8 cellular contexts compared by ENCODE assay signal in genomic region chr4:110196206-110196870, GRCh38. TPM values are rescaled to one million over a fixed set of nuclear protein-coding genes. Genes with fewer than 3 reads are reported as not detected.
DNase-seq lines count a peak whose midpoint lies in the region; ATAC-seq, FAIRE-seq and TF ChIP-seq lines count a peak whose summit lies in the region.

No MANE protein-coding gene starts in this region.

- no TSS peak for BruUV-seq in PC-3 (replicated peaks; lab: Mats Ljungman, UMichigan)

- peak overlapping the region; percentile 99 for H2AFZ ChIP-seq in PC-3 (ENCODE audit: low read length)
- H2AFZ ChIP-seq in neuron (ENCODE audit: low read depth, low read length), result no peak overlapping the region

- DNase-seq in AG09309 (ENCODE audit: low read depth), result no peak
- DNase-seq in PC-3, result peak; percentile 30
- peak; percentile 12 for DNase-seq in activated gamma-delta T cell treated with anti-CD3 and anti-CD28 coated beads, Interleukin-2, amount 50 U/mL, for 16 hours (ENCODE audit: low read depth)
- DNase-seq in frontal cortex (ENCODE audit: low spot score in 2 of 2), result peak; percentile 33 to 64
- DNase-seq in type B pancreatic cell (ENCODE audit: extremely low spot score, unreplicated experiment), result peak; percentile 75

- H3K27me3 ChIP-seq in PC-3 (ENCODE audit: low read length) (no peaks in the 10 kb centered on the region), neuron (ENCODE audit: insufficient read depth, low read length) (no peaks in the 10 kb centered on the region)

- H3K4me1 Mint-ChIP-seq in type B pancreatic cell (ENCODE audit: unreplicated experiment), result peaks cover 21% of the 10 kb centered on the region

- peaks cover 17% of the 10 kb centered on the region for H3K79me2 ChIP-seq in PC-3 (ENCODE audit: low read length)

- peak overlapping the region; percentile 85 for H3K4me2 ChIP-seq in PC-3 (ENCODE audit: low read length)

- CTCF ChIA-PET in PC-3 (lab: Charles Lee), result interaction anchor here (0.9 kb wide), 1 partner anchor 147 kb away, joined by 3 read pairs; no protein-coding TSS in a partner anchor

- intact Hi-C loops in PC-3 (cut with micrococcal nuclease), result loop anchor here (5.0 kb wide), 5 partner anchors 34 to 321 kb away; no protein-coding TSS in a partner anchor

- H3K36me3 Mint-ChIP-seq in type B pancreatic cell, result peaks cover 3% of the 10 kb centered on the region

- H3K4me1 ChIP-seq in PC-3 (ENCODE audit: insufficient read depth, low read length) (peaks cover 5% of the 10 kb centered on the region; the same call in 1 of the 2 replicates), neuron (ENCODE audit: insufficient read depth, low read length) (peaks cover 39% of the 10 kb centered on the region)

- H3F3A ChIP-seq in PC-3 (ENCODE audit: low read length, unreplicated experiment), result no peaks in the 10 kb centered on the region

- no peaks in the 10 kb centered on the region for H3K9me2 ChIP-seq in PC-3 (replicated peaks; ENCODE audit: low read length)

- no peak for TF ChIP-seq CTCF in AG09309 (IDR thresholded peaks at IDR 0.05; ENCODE audit: control insufficient read depth, insufficient read depth, low read depth, low read length, missing control alignments)
- no peak for TF ChIP-seq CTCF in PC-3 (conservative IDR thresholded peaks at IDR 0.05; ENCODE audit: low read depth, low read length)
- no peak for TF ChIP-seq CTCF in type B pancreatic cell (conservative IDR thresholded peaks at IDR 0.05)

- POLR2A ChIA-PET in PC-3 (lab: Charles Lee; ENCODE audit: unreplicated experiment), result interaction anchor here (0.6 kb wide), 1 partner anchor 109 kb away, joined by 4 read pairs; no protein-coding TSS in a partner anchor

- no peaks in the 10 kb centered on the region for H3K27me3 Mint-ChIP-seq in type B pancreatic cell

- H3K9me3 Mint-ChIP-seq in type B pancreatic cell, result no peaks in the 10 kb centered on the region

- H3K27ac Mint-ChIP-seq in type B pancreatic cell, result peak overlapping the region; percentile 94

- H3K9me3 ChIP-seq in PC-3 (ENCODE audit: low read length), result no peaks in the 10 kb centered on the region
- no peaks in the 10 kb centered on the region for H3K9me3 ChIP-seq in neuron (ENCODE audit: low read length)

- no peaks in the 10 kb centered on the region for H4K20me1 ChIP-seq in PC-3 (ENCODE audit: low read length)

- no peaks in the 10 kb centered on the region for H3K36me3 ChIP-seq in PC-3 (ENCODE audit: low read depth, low read length)
- H3K36me3 ChIP-seq in neuron (ENCODE audit: insufficient read depth, low read length), result no peaks in the 10 kb centered on the region

- H3K4me3 ChIP-seq in AG09309 (ENCODE audit: control insufficient read depth, low read depth, low read length) (peak overlapping the region; percentile 73), PC-3 (ENCODE audit: low read length) (peak overlapping the region; percentile 82), neuron (ENCODE audit: low read length) (peak overlapping the region; percentile 81)

- peak overlapping the region; percentile 94 for H3K4me3 Mint-ChIP-seq in type B pancreatic cell

- peak overlapping the region; percentile 79 for H3K9ac ChIP-seq in PC-3 (ENCODE audit: low read length)

- ATAC-seq in GM18909 (IDR thresholded peaks at IDR 0.05; ENCODE audit: poor library complexity, unreplicated experiment), result peak; percentile 27
- ATAC-seq in HG03135 (IDR thresholded peaks at IDR 0.05; ENCODE audit: unreplicated experiment), result peak; percentile 14
- ATAC-seq in PC-3, result peak; percentile 53

- H3K27ac ChIP-seq in PC-3 (ENCODE audit: low read length), result peak overlapping the region; percentile 32

- no peak for FAIRE-seq in frontal cortex (lab: Jason Lieb, UNC)

RNA-seq across cellular contexts. Expression of gene ELOVL6, which starts 2.1 kb away (rescaled TPM):
- total RNA-seq in PC-3 (2014; rRNA removed), result 2.2 and 4.4 TPM in 2 replicates
- 27.7 TPM for total RNA-seq in frontal cortex
- 33.4 and 51.6 TPM in 2 replicates for total RNA-seq in type B pancreatic cell (ENCODE audit: low replicate concordance)
